In the genomic region with DNA sequence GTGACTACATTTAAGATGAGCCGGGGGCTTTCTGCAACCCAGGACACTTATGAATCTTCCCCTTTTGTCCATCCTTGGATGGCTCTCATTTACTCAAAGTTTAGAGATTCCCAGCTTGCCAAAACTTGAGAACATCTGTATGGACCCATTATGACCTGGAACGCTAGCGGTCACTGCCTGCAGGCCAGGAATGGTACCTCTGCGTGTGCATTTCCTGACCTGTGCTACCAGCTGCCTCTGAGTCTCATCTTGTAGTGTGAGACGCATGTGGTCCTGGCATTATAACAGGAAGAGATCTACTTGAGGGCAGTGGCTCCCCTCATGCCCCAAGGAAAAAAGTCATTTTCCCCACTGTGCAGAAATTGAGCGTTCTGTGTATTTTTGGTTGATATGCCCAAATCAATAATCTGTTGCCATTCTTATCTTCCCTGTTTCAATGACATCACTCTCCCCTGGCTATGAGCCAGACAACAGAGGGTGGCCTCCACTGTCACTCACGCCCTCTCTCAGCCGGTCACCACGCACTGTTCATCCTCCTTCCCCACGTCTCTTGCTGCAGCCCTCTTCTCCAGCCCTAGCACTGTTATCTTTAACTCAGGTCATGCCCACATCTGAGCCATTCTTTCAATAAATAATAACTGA, we compare ENCODE assay signal across 23 cellular contexts. TPM values are rescaled to one million over a fixed set of nuclear protein-coding genes. Genes with fewer than 3 reads are reported as not detected.
DNase-seq lines count a peak whose midpoint lies in the region; ATAC-seq and TF ChIP-seq lines count a peak whose summit lies in the region.
"Had no signal": no experiment of that assay in that cellular context is flagged by ENCODE, and none has a peak within 500 bp of the region (broad histone marks: within the 10 kb centered on the region; RNA-seq: fewer than 3 reads in every experiment).

No MANE protein-coding gene starts in this region.

- ATAC-seq in HG03354 (IDR thresholded peaks at IDR 0.05; ENCODE audit: poor library complexity, severe bottlenecking, unreplicated experiment): no peak
- ATAC-seq: GM12878, Panc1 had no signal

- no peak overlapping the region for H3K4me3 Mint-ChIP-seq in osteocyte (ENCODE audit: unreplicated experiment)
- H3K4me3 Mint-ChIP-seq: H9, IgD-negative memory B cell had no signal

- peaks cover 11% of the 10 kb centered on the region for H3K4me1 Mint-ChIP-seq in osteocyte (ENCODE audit: unreplicated experiment)
- H3K4me1 Mint-ChIP-seq: IgD-negative memory B cell had no signal

- H3K27me3 Mint-ChIP-seq in osteocyte (ENCODE audit: unreplicated experiment): peaks cover 16% of the 10 kb centered on the region

- H3K4me3 ChIP-seq in HEK293 (ENCODE audit: low read depth, low read length) (no peak overlapping the region), hepatocyte (no peak overlapping the region)
- H3K4me3 ChIP-seq: GM12878, GM23248, MG63 had no signal

- peak overlapping the region; percentile 13 for H3K27ac Mint-ChIP-seq in osteocyte (ENCODE audit: unreplicated experiment)
- H3K27ac Mint-ChIP-seq: H9, IgD-negative memory B cell had no signal

- H3K36me3 ChIP-seq in HEK293 (ENCODE audit: control insufficient read depth in 2 of 2, insufficient read depth in 1 of 2, low read length in 2 of 2) (no peaks in the 10 kb centered on the region), hepatocyte (replicated peaks; ENCODE audit: insufficient read depth, low read depth) (no peaks in the 10 kb centered on the region)
- H3K36me3 ChIP-seq: MG63 had no signal

- DNase-seq in NCI-H345 treated with DMSO at 0.1 percent for 48 hours (lab: John Stamatoyannopoulos, UW; ENCODE audit: unreplicated experiment): peak; percentile 26
- DNase-seq in hepatocyte (ENCODE audit: low spot score): peak; percentile 23
- no peak for DNase-seq in osteocyte (ENCODE audit: extremely low spot score, unreplicated experiment)
- DNase-seq in Kasumi-1 (lab: John Stamatoyannopoulos, UW): no peak
- DNase-seq in COLO668 (lab: John Stamatoyannopoulos, UW; ENCODE audit: unreplicated experiment): no peak
- DNase-seq in DMS153 (lab: John Stamatoyannopoulos, UW): no peak
- DNase-seq: DMS79 treated with DMSO at 0.1 percent for 48 hours, GM23248, H9, MG63, NCI-H1048, NCI-H1417 treated with DMSO at 0.1 percent for 48 hours, NCI-H2029, NCI-H2227 treated with DMSO at 0.1 percent for 48 hours, NCI-H524, NCI-H774, SIG-M5 had no signal

- H3K9me2 ChIP-seq in hepatocyte (replicated peaks; ENCODE audit: insufficient read depth): no peaks in the 10 kb centered on the region

- no peaks in the 10 kb centered on the region for H3K79me2 ChIP-seq in hepatocyte

- no peaks in the 10 kb centered on the region for H3K9me3 ChIP-seq in HEK293 (ENCODE audit: control insufficient read depth, insufficient read depth, low read depth, low read length)
- H3K9me3 ChIP-seq in hepatocyte (ENCODE audit: low read depth): no peaks in the 10 kb centered on the region
- H3K9me3 ChIP-seq: MG63 had no signal

- no peak for TF ChIP-seq CTCF in HEK293 (tag by site-specific recombination; IDR thresholded peaks at IDR 0.05)
- TF ChIP-seq CTCF in hepatocyte (IDR thresholded peaks at IDR 0.05; ENCODE audit: poor library complexity): no peak
- TF ChIP-seq CTCF in osteocyte (IDR thresholded peaks at IDR 0.05): no peak

- H3K4me1 ChIP-seq in HEK293 (ENCODE audit: control insufficient read depth, insufficient read depth, low read length) (no peaks in the 10 kb centered on the region), hepatocyte (ENCODE audit: insufficient read depth) (no peaks in the 10 kb centered on the region)

- H3K9me3 Mint-ChIP-seq in osteocyte (ENCODE audit: unreplicated experiment): no peaks in the 10 kb centered on the region
- H3K9me3 Mint-ChIP-seq: H9 had no signal

- CTCF ChIA-PET in HEK293 (lab: Yijun Ruan, JAX): interaction anchor here (0.7 kb wide), 1 partner anchor 132 kb away, joined by 3 read pairs; no protein-coding TSS in a partner anchor

- H2AFZ ChIP-seq in hepatocyte: no peak overlapping the region
- H2AFZ ChIP-seq: GM23248 had no signal

- H3K36me3 Mint-ChIP-seq in osteocyte (ENCODE audit: unreplicated experiment): no peaks in the 10 kb centered on the region
- H3K36me3 Mint-ChIP-seq: IgD-negative memory B cell had no signal

- H4K20me1 ChIP-seq in hepatocyte (ENCODE audit: insufficient read depth, poor library complexity, severe bottlenecking): no peaks in the 10 kb centered on the region

- H3K27ac ChIP-seq in HEK293 (ENCODE audit: extremely low read depth, low read depth, low read length) (no peak overlapping the region), hepatocyte (no peak overlapping the region)
- H3K27ac ChIP-seq: C4-2B, GM23248 had no signal

- 87% methylated on average over 10 of the region's 10 CpGs for WGBS in hepatocyte (ENCODE audit: low lambda C conversion rate, missing lambda C conversion rate)

- no peaks in the 10 kb centered on the region for H3K27me3 ChIP-seq in hepatocyte
- H3K27me3 ChIP-seq: MG63 had no signal

- POLR2A ChIA-PET in HEK293 (lab: Yijun Ruan, JAX): no interaction called here

- H3K4me2 ChIP-seq in hepatocyte: no peak overlapping the region

TF ChIP-seq in HEK293, 187 proteins besides CTCF, POLR2A, EP300 and RAD21 (continues in another document):
- TF ChIP-seq ZNF416 (tag by site-specific recombination; IDR thresholded peaks at IDR 0.05): no peak
- no peak for TF ChIP-seq ZNF777 (tag by site-specific recombination; IDR thresholded peaks at IDR 0.05; ENCODE audit: borderline replicate concordance)
- TF ChIP-seq, protein P1, sequence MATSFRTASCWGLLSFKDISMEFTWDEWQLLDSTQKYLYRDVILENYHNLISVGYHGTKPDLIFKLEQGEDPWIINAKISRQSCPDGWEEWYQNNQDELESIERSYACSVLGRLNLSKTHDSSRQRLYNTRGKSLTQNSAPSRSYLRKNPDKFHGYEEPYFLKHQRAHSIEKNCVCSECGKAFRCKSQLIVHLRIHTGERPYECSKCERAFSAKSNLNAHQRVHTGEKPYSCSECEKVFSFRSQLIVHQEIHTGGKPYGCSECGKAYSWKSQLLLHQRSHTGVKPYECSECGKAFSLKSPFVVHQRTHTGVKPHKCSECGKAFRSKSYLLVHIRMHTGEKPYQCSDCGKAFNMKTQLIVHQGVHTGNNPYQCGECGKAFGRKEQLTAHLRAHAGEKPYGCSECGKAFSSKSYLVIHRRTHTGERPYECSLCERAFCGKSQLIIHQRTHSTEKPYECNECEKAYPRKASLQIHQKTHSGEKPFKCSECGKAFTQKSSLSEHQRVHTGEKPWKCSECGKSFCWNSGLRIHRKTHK (tag by site-specific recombination; IDR thresholded peaks at IDR 0.05): no peak
- 0 out of 2 replicates have a peak, but pooled peaks have one; percentile 13 for TF ChIP-seq TRIM28 (IDR thresholded peaks at IDR 0.05; ENCODE audit: borderline replicate concordance, low read length)
- TF ChIP-seq, protein P2, sequence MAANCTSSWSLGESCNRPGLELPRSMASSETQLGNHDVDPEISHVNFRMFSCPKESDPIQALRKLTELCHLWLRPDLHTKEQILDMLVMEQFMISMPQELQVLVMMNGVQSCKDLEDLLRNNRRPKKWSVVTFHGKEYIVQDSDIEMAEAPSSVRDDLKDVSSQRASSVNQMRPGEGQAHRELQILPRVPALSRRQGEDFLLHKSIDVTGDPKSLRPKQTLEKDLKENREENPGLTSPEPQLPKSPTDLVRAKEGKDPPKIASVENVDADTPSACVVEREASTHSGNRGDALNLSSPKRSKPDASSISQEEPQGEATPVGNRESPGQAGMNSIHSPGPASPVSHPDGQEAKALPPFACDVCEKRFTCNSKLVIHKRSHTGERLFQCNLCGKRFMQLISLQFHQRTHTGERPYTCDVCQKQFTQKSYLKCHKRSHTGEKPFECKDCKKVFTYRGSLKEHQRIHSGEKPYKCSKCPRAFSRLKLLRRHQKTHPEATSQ (tag by site-specific recombination; IDR thresholded peaks at IDR 0.05): no peak
- peak; percentile 44; the same call in 1 of the 2 replicates for TF ChIP-seq ZNF629 (tag by site-specific recombination; IDR thresholded peaks at IDR 0.05)
- no peak for TF ChIP-seq ZNF248 (tag by site-specific recombination; IDR thresholded peaks at IDR 0.05)
- TF ChIP-seq ZEB2 (tag by site-specific recombination; IDR thresholded peaks at IDR 0.05): no peak
- TF ChIP-seq ZNF521 (tag by site-specific recombination; IDR thresholded peaks at IDR 0.05): no peak
- no peak for TF ChIP-seq SETDB1 (IDR thresholded peaks at IDR 0.05; ENCODE audit: insufficient read length, low read length)
- no peak for TF ChIP-seq ZNF146 (tag by site-specific recombination; IDR thresholded peaks at IDR 0.05)
- peak; percentile 73 for TF ChIP-seq EGR2 (tag by site-specific recombination; IDR thresholded peaks at IDR 0.05; ENCODE audit: low read depth)
- TF ChIP-seq, protein P3, sequence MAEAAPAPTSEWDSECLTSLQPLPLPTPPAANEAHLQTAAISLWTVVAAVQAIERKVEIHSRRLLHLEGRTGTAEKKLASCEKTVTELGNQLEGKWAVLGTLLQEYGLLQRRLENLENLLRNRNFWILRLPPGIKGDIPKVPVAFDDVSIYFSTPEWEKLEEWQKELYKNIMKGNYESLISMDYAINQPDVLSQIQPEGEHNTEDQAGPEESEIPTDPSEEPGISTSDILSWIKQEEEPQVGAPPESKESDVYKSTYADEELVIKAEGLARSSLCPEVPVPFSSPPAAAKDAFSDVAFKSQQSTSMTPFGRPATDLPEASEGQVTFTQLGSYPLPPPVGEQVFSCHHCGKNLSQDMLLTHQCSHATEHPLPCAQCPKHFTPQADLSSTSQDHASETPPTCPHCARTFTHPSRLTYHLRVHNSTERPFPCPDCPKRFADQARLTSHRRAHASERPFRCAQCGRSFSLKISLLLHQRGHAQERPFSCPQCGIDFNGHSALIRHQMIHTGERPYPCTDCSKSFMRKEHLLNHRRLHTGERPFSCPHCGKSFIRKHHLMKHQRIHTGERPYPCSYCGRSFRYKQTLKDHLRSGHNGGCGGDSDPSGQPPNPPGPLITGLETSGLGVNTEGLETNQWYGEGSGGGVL (tag by site-specific recombination; IDR thresholded peaks at IDR 0.05): no peak
- peak; percentile 66 for TF ChIP-seq ZFHX2 (tag by site-specific recombination; conservative IDR thresholded peaks at IDR 0.05)
- no peak for TF ChIP-seq ZNF747 (tag by site-specific recombination; IDR thresholded peaks at IDR 0.05)

RNA-seq across cellular contexts. Expression of a gene that starts 28.5 kb away (rescaled TPM):
- total RNA-seq in hepatocyte: 7.7 and 8.3 TPM in 2 replicates
- 14.7 and 16.8 TPM in 2 replicates for polyA plus RNA-seq in hepatocyte
- total RNA-seq in osteocyte: 16.6 and 21.4 TPM in 2 replicates
- polyA plus RNA-seq: GM12878 had no signal

Comparison
In these comparisons a context has a peak if more than half of its experiments do, and no peak if none do; other contexts are left out.
1. DNase-seq: peak in NCI-H345 treated with DMSO at 0.1 percent for 48 hours (single experiment) and hepatocyte (single experiment); none in osteocyte (single experiment), Kasumi-1 (0 of 2), COLO668 (single experiment) and DMS153 (single experiment).